ENCODE assay signal across 7 cellular contexts in genomic region chr2:70223305-70223704, GRCh38. TPM values are rescaled to one million over a fixed set of nuclear protein-coding genes. Genes with fewer than 3 reads are reported as not detected.
A peak's percentile ranks its signal among the peaks of the same experiment; 100 is the strongest.
DNase-seq lines count a peak whose midpoint lies in the region; FAIRE-seq and TF ChIP-seq lines count a peak whose summit lies in the region.
"Not testable (repeated sequence)": the region's sequence is repeated elsewhere in the genome, so short reads cannot be mapped to it uniquely, and the experiment has no call there.

No MANE protein-coding gene starts in this region.

- H3K4me3 ChIP-seq in GM23248; fibroblast of mammary gland (ENCODE audit: control insufficient read depth, low read depth, low read length): not testable (repeated sequence)

- peaks cover 19% of the 10 kb centered on the region for H3K4me1 Mint-ChIP-seq in activated CD4-positive, alpha-beta T cell treated with anti-CD3 and anti-CD28 coated beads, Interleukin-2, amount 10 ng/mL, durations not matched to agents 24 days and 14 days

- not testable (repeated sequence) for H3K9me2 ChIP-seq in GM23248 (ENCODE audit: insufficient read depth)

- in situ Hi-C loops in Caki2 (cut with HindIII; ENCODE audit: low pct_unique_long_range_greater_than_20kb, low sequenced_read_pairs); GM23248 (cut with MboI): not testable (repeated sequence)

- H3K27ac ChIP-seq in GM23248: not testable (repeated sequence)

- H3K9me3 ChIP-seq in GM23248 (ENCODE audit: low read depth): not testable (repeated sequence)

- H3K27me3 Mint-ChIP-seq in activated CD4-positive, alpha-beta T cell treated with anti-CD3 and anti-CD28 coated beads, Interleukin-2, amount 10 ng/mL, durations not matched to agents 24 days and 14 days: not testable (repeated sequence)

- intact Hi-C loops in activated CD4-positive, alpha-beta T cell treated with anti-CD3 and anti-CD28 coated beads, Interleukin-2, amount 10 ng/mL, durations not matched to agents 24 days and 14 days (cut with micrococcal nuclease): not testable (repeated sequence)

- FAIRE-seq in RCC 7860 (lab: Jason Lieb, UNC): peak; percentile 30

- H3K79me2 ChIP-seq in GM23248 (ENCODE audit: insufficient read depth): peaks cover 21% of the 10 kb centered on the region

- H3K4me1 ChIP-seq in GM23248 (ENCODE audit: insufficient read depth): not testable (repeated sequence)

- H3F3A ChIP-seq in GM23248 (ENCODE audit: insufficient read depth): not testable (repeated sequence)

- not testable (repeated sequence) for H3K9me3 Mint-ChIP-seq in activated CD4-positive, alpha-beta T cell treated with anti-CD3 and anti-CD28 coated beads, Interleukin-2, amount 10 ng/mL, durations not matched to agents 24 days and 14 days

- not testable (repeated sequence) for H2AFZ ChIP-seq in GM23248

- not testable (repeated sequence) for H3K27ac Mint-ChIP-seq in activated CD4-positive, alpha-beta T cell treated with anti-CD3 and anti-CD28 coated beads, Interleukin-2, amount 10 ng/mL, durations not matched to agents 24 days and 14 days

- not testable (repeated sequence) for H3K4me3 Mint-ChIP-seq in activated CD4-positive, alpha-beta T cell treated with anti-CD3 and anti-CD28 coated beads, Interleukin-2, amount 10 ng/mL, durations not matched to agents 24 days and 14 days

- H3K36me3 ChIP-seq in GM23248 (ENCODE audit: low read depth): peaks cover 84% of the 10 kb centered on the region

- H4K20me1 ChIP-seq in GM23248 (ENCODE audit: insufficient read depth): not testable (repeated sequence)

- peaks cover 58% of the 10 kb centered on the region for H3K36me3 Mint-ChIP-seq in activated CD4-positive, alpha-beta T cell treated with anti-CD3 and anti-CD28 coated beads, Interleukin-2, amount 10 ng/mL, durations not matched to agents 24 days and 14 days (ENCODE audit: low read depth)

- H3K9ac ChIP-seq in GM23248: not testable (repeated sequence)

- H3K27me3 ChIP-seq in GM23248 (replicated peaks; ENCODE audit: insufficient read depth): not testable (repeated sequence)

- not testable (repeated sequence) for H3K4me2 ChIP-seq in GM23248 (ENCODE audit: unreplicated experiment)

- WGBS in GM23248 (ENCODE audit: low coverage in 1 of 2, low lambda C conversion rate in 2 of 2, missing lambda C conversion rate in 2 of 2), 2 experiments: 95 to 96% methylated on average over 3 of the region's 3 CpGs

- not testable (repeated sequence) for TF ChIP-seq CTCF in fibroblast of mammary gland (conservative IDR thresholded peaks at IDR 0.05; ENCODE audit: control insufficient read depth, insufficient read depth, low read depth, low read length)

- DNase-seq in Caki2 (ENCODE audit: low read depth) (peak; percentile 14), GM23248 (peak; percentile 24), M059J (ENCODE audit: low read depth) (peak; percentile 44), RCC 7860 (ENCODE audit: low spot score) (peak; percentile 38), fibroblast of mammary gland (ENCODE audit: low read depth) (peak; percentile 9), renal cortical epithelial cell (ENCODE audit: low read depth) (peak; percentile 21)
- DNase-seq in activated CD4-positive, alpha-beta T cell treated with anti-CD3 and anti-CD28 coated beads, Interleukin-2, amount 10 ng/mL, durations not matched to agents 24 days and 14 days: peak; percentile 43

RNA-seq across cellular contexts. Expression of gene TIA1, which starts 25.1 kb away (rescaled TPM):
- total RNA-seq in Caki2 (2014; rRNA removed; shearing (Covaris generic); ENCODE audit: low replicate concordance): 40.8 and 64.0 TPM in 2 replicates
- total RNA-seq in GM23248 (2014; rRNA removed; shearing (Covaris generic)): 36.8 and 42.8 TPM in 2 replicates
- 30.7 and 36.8 TPM in 2 replicates for polyA plus RNA-seq in GM23248 (2016; fragmentation: Nextera tagmentation; extraction: Ambion mirVana)
- total RNA-seq in M059J (2014; rRNA removed; shearing (Covaris generic)): 52.4 and 64.5 TPM in 2 replicates
- total RNA-seq in activated CD4-positive, alpha-beta T cell treated with anti-CD3 and anti-CD28 coated beads, Interleukin-2, amount 10 ng/mL, durations not matched to agents 24 days and 14 days: 104 and 105 TPM in 2 replicates
- total RNA-seq in renal cortical epithelial cell: 35.8 and 154 TPM in 2 replicates

RNA-seq across cellular contexts. Expression of gene C2orf42, which starts 32.5 kb away (rescaled TPM):
- total RNA-seq in Caki2 (2014; rRNA removed; shearing (Covaris generic); ENCODE audit: low replicate concordance): 12.7 and 14.0 TPM in 2 replicates
- 23.2 and 25.5 TPM in 2 replicates for total RNA-seq in GM23248 (2014; rRNA removed; shearing (Covaris generic))
- 15.5 and 15.7 TPM in 2 replicates for polyA plus RNA-seq in GM23248 (2016; fragmentation: Nextera tagmentation; extraction: Ambion mirVana)
- total RNA-seq in M059J (2014; rRNA removed; shearing (Covaris generic)): 10.5 and 12.5 TPM in 2 replicates
- 18.5 and 19.6 TPM in 2 replicates for total RNA-seq in activated CD4-positive, alpha-beta T cell treated with anti-CD3 and anti-CD28 coated beads, Interleukin-2, amount 10 ng/mL, durations not matched to agents 24 days and 14 days
- total RNA-seq in renal cortical epithelial cell: 8.9 and 20.8 TPM in 2 replicates

RNA-seq across cellular contexts. Expression of gene PCYOX1, which starts 34.6 kb away (rescaled TPM):
- 10.4 and 13.9 TPM in 2 replicates for total RNA-seq in Caki2 (2014; rRNA removed; shearing (Covaris generic); ENCODE audit: low replicate concordance)
- 74.4 and 76.1 TPM in 2 replicates for total RNA-seq in GM23248 (2014; rRNA removed; shearing (Covaris generic))
- polyA plus RNA-seq in GM23248 (2016; fragmentation: Nextera tagmentation; extraction: Ambion mirVana): 81.9 and 87.8 TPM in 2 replicates
- 16.3 and 30.4 TPM in 2 replicates for total RNA-seq in M059J (2014; rRNA removed; shearing (Covaris generic))
- 12.8 and 16.4 TPM in 2 replicates for total RNA-seq in activated CD4-positive, alpha-beta T cell treated with anti-CD3 and anti-CD28 coated beads, Interleukin-2, amount 10 ng/mL, durations not matched to agents 24 days and 14 days
- 44.8 and 107 TPM in 2 replicates for total RNA-seq in renal cortical epithelial cell
